ENCODE assay signal across 1 cellular context in the genomic region with DNA sequence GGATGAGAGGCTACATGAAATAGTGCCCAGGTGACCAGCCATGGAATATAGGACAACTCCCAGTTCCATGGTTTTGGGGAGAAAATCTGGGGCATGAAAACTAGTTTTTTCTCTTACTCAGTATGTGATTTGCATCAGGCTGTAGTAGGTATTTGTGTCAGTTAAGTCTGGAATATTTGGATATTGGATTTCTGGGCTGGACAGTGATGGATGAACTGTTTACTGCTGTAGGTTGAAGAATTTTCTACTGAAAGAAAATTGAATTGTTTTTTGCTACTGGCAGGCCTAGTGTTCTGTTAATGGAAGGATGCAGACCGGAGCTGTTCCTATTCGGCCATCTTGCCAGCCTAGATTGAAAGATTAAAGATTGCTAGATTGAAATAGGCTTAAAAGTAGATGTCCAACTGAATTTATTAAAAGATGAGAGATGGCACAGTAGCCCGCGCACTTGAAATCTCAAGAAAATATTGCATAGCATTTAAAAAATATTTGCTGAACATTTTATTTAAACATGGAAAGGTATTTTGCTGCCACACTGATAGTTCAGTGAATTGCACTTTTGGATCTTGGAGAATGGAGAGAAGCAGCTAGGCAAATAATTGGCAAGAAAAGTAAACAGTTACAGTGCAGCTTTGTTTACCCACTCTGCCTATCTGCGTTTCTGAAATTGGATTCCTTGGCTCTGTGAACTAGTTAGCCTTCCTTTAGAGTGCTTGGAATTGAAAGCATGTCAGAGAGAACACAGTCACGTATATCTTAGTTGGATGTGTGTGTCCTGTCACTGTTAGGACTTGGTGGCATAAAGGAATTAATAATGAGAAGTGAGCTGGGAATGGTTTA.
TF ChIP-seq lines count a peak whose summit lies in the region.

No MANE protein-coding gene starts in this region.

TF ChIP-seq in HEK293, 187 proteins besides CTCF, POLR2A, EP300 and RAD21 (continued from another document):
- TF ChIP-seq ZNF391 (tag by site-specific recombination; IDR thresholded peaks at IDR 0.05; ENCODE audit: borderline replicate concordance, low read depth) (no peak), ZBTB48 (tag by site-specific recombination; IDR thresholded peaks at IDR 0.05) (no peak), TCF7L2 (IDR thresholded peaks at IDR 0.05; ENCODE audit: borderline replicate concordance, low read depth, low read length) (no peak), ZNF623 (tag by site-specific recombination; IDR thresholded peaks at IDR 0.05) (no peak), GFI1B (tag by site-specific recombination; IDR thresholded peaks at IDR 0.05) (no peak), ZNF416 (tag by site-specific recombination; IDR thresholded peaks at IDR 0.05) (no peak)
- TF ChIP-seq, protein P1, sequence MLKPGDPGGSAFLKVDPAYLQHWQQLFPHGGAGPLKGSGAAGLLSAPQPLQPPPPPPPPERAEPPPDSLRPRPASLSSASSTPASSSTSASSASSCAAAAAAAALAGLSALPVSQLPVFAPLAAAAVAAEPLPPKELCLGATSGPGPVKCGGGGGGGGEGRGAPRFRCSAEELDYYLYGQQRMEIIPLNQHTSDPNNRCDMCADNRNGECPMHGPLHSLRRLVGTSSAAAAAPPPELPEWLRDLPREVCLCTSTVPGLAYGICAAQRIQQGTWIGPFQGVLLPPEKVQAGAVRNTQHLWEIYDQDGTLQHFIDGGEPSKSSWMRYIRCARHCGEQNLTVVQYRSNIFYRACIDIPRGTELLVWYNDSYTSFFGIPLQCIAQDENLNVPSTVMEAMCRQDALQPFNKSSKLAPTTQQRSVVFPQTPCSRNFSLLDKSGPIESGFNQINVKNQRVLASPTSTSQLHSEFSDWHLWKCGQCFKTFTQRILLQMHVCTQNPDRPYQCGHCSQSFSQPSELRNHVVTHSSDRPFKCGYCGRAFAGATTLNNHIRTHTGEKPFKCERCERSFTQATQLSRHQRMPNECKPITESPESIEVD (tag by site-specific recombination; IDR thresholded peaks at IDR 0.05): peak; percentile 15; the same call in 1 of the 2 replicates
- TF ChIP-seq, protein P2, sequence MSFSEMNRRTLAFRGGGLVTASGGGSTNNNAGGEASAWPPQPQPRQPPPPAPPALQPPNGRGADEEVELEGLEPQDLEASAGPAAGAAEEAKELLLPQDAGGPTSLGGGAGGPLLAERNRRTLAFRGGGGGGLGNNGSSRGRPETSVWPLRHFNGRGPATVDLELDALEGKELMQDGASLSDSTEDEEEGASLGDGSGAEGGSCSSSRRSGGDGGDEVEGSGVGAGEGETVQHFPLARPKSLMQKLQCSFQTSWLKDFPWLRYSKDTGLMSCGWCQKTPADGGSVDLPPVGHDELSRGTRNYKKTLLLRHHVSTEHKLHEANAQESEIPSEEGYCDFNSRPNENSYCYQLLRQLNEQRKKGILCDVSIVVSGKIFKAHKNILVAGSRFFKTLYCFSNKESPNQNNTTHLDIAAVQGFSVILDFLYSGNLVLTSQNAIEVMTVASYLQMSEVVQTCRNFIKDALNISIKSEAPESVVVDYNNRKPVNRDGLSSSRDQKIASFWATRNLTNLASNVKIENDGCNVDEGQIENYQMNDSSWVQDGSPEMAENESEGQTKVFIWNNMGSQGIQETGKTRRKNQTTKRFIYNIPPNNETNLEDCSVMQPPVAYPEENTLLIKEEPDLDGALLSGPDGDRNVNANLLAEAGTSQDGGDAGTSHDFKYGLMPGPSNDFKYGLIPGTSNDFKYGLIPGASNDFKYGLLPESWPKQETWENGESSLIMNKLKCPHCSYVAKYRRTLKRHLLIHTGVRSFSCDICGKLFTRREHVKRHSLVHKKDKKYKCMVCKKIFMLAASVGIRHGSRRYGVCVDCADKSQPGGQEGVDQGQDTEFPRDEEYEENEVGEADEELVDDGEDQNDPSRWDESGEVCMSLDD (tag by site-specific recombination; IDR thresholded peaks at IDR 0.05): no peak
- TF ChIP-seq, protein P3, sequence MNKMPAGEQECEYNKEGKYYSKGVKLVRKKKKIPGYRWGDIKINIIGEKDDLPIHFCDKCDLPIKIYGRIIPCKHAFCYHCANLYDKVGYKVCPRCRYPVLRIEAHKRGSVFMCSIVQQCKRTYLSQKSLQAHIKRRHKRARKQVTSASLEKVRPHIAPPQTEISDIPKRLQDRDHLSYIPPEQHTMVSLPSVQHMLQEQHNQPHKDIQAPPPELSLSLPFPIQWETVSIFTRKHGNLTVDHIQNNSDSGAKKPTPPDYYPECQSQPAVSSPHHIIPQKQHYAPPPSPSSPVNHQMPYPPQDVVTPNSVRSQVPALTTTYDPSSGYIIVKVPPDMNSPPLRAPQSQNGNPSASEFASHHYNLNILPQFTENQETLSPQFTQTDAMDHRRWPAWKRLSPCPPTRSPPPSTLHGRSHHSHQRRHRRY (tag by site-specific recombination; IDR thresholded peaks at IDR 0.05): no peak
